Comparison of ENCODE assay signal across 17 cellular contexts in genomic region chr3:3141939-3142338, GRCh38. TPM values are rescaled to one million over a fixed set of nuclear protein-coding genes. Genes with fewer than 3 reads are reported as not detected.
"Had no signal": no experiment of that assay in that cellular context is flagged by ENCODE, and none has a peak within 500 bp of the region (broad histone marks: within the 10 kb centered on the region; RNA-seq: fewer than 3 reads in every experiment).

No MANE protein-coding gene starts in this region.

- H3K36me3 ChIP-seq: prostate gland had no signal

- H3K9me3 Mint-ChIP-seq: activated naive CD4-positive, alpha-beta T cell treated with anti-CD3 and anti-CD28 coated beads, Interleukin-2, amount 50 U/mL, for 72 hours; activated T-helper 2 cell treated with anti-CD3 and anti-CD28 coated beads, Interferon-gamma antibody, Interleukin-2, Interleukin-4, amounts not matched to agents 10 μg/mL and 5 μg/mL and 100 μg/mL, durations not matched to agents 14 hours and 24 hours and 36 hours; nephron; stimulated activated memory B cell treated with anti-CD40 and anti-IgM and Interleukin-4, amounts not matched to agents 10 μg/mL and 1 μg/mL and 100 μg/mL, for 72 hours had no signal

- H3K9me3 ChIP-seq: prostate gland, right lobe of liver, upper lobe of left lung had no signal

- H3K4me3 ChIP-seq: lung, prostate gland, right lobe of liver, upper lobe of left lung had no signal

- DNase-seq: activated CD4-positive, alpha-beta T cell treated with anti-CD3 and anti-CD28 coated beads, Interleukin-2, amount 50 U/mL, for 4 hours; activated CD8-positive, alpha-beta memory T cell treated with anti-CD3 and anti-CD28 coated beads, Interleukin-2, amount 50 U/mL, for 4 hours; brain microvascular endothelial cell; cerebellar nuclear complex; dermis blood vessel endothelial cell; hypothalamus; right lobe of liver; T-helper 2 cell; upper lobe of left lung had no signal

- H3K4me1 Mint-ChIP-seq: nephron had no signal

- H3K27me3 ChIP-seq: brain microvascular endothelial cell, right lobe of liver, upper lobe of left lung had no signal

- ATAC-seq: right lobe of liver; SK-N-SH treated with all-trans-retinoic acid at 6 μM for 48 hours; stimulated activated memory B cell treated with anti-CD40 and anti-IgM and Interleukin-4, amounts not matched to agents 10 μg/mL and 1 μg/mL and 100 μg/mL, for 72 hours had no signal

- H3K4me1 ChIP-seq: prostate gland, right lobe of liver, upper lobe of left lung had no signal

- H3K27me3 Mint-ChIP-seq: stimulated activated memory B cell treated with anti-CD40 and anti-IgM and Interleukin-4, amounts not matched to agents 10 μg/mL and 1 μg/mL and 100 μg/mL, for 72 hours had no signal

- H3K27ac ChIP-seq: brain microvascular endothelial cell, prostate gland, right lobe of liver, upper lobe of left lung had no signal

- H3K27ac Mint-ChIP-seq: activated T-helper 2 cell treated with anti-CD3 and anti-CD28 coated beads, Interferon-gamma antibody, Interleukin-2, Interleukin-4, amounts not matched to agents 10 μg/mL and 5 μg/mL and 100 μg/mL, durations not matched to agents 14 hours and 24 hours and 36 hours; nephron; stimulated activated memory B cell treated with anti-CD40 and anti-IgM and Interleukin-4, amounts not matched to agents 10 μg/mL and 1 μg/mL and 100 μg/mL, for 72 hours had no signal

- H3K4me3 Mint-ChIP-seq: nephron; stimulated activated memory B cell treated with anti-CD40 and anti-IgM and Interleukin-4, amounts not matched to agents 10 μg/mL and 1 μg/mL and 100 μg/mL, for 72 hours had no signal

RNA-seq across cellular contexts. Expression of gene IL5RA, which starts 31.8 kb away (rescaled TPM):
- total RNA-seq: activated naive CD4-positive, alpha-beta T cell treated with anti-CD3 and anti-CD28 coated beads, Interleukin-2, amount 50 U/mL, for 72 hours; activated T-helper 2 cell treated with anti-CD3 and anti-CD28 coated beads, Interferon-gamma antibody, Interleukin-2, Interleukin-4, amounts not matched to agents 10 μg/mL and 5 μg/mL and 100 μg/mL, durations not matched to agents 14 hours and 24 hours and 36 hours; dermis blood vessel endothelial cell; glomerular endothelial cell; right lobe of liver had no signal
